1 cellular context compared by ENCODE assay signal in genomic region chr19:662962-663681, GRCh38.
A peak's percentile ranks its signal among the peaks of the same experiment; 100 is the strongest.
TF ChIP-seq lines count a peak whose summit lies in the region.

Gene RNF126, minus strand, starts transcription at chr19:663214. Its CDS starts 93 bp downstream, at chr19:663121.

TF ChIP-seq in HepG2, 621 proteins besides CTCF, POLR2A, EP300 and RAD21 (continued from another document and continues in another):
- TF ChIP-seq CENPBD1 (CRISPR knock-in tag; IDR thresholded peaks at IDR 0.05; ENCODE audit: borderline replicate concordance, low read depth): no peak
- no peak for TF ChIP-seq ZSCAN29 (CRISPR knock-in tag; conservative IDR thresholded peaks at IDR 0.05)
- no peak for TF ChIP-seq FOXP4 (CRISPR knock-in tag; IDR thresholded peaks at IDR 0.05)
- TF ChIP-seq ZNF232 (CRISPR knock-in tag; IDR thresholded peaks at IDR 0.05; ENCODE audit: borderline replicate concordance): peak; percentile 47; the same call in 1 of the 2 replicates
- no peak for TF ChIP-seq ZBTB7B (CRISPR knock-in tag; IDR thresholded peaks at IDR 0.05)
- TF ChIP-seq NFKBIZ (CRISPR knock-in tag; IDR thresholded peaks at IDR 0.05): no peak
- no peak for TF ChIP-seq MZF1 (CRISPR knock-in tag; IDR thresholded peaks at IDR 0.05; ENCODE audit: borderline replicate concordance)
- peak; percentile 47; the same call in 1 of the 2 replicates for TF ChIP-seq ATF2 (CRISPR knock-in tag; IDR thresholded peaks at IDR 0.05)
- no peak for TF ChIP-seq GPN1 (CRISPR knock-in tag; IDR thresholded peaks at IDR 0.05; ENCODE audit: borderline replicate concordance)
- 0 out of 2 replicates have a peak, but pooled peaks have one; percentile 33 for TF ChIP-seq MEF2D (CRISPR knock-in tag; IDR thresholded peaks at IDR 0.05)
- peak; percentile 44; the same call in 1 of the 2 replicates for TF ChIP-seq DRAP1 (CRISPR knock-in tag; IDR thresholded peaks at IDR 0.05)
- TF ChIP-seq ZNF460 (CRISPR knock-in tag; IDR thresholded peaks at IDR 0.05; ENCODE audit: borderline replicate concordance): peak; percentile 30; the same call in 1 of the 2 replicates
- no peak for TF ChIP-seq NCOR1 (IDR thresholded peaks at IDR 0.05; ENCODE audit: borderline replicate concordance, low read length)
- TF ChIP-seq ZNF18 (CRISPR knock-in tag; IDR thresholded peaks at IDR 0.05; ENCODE audit: insufficient replicate concordance): no peak
- peak; percentile 47; the same call in 1 of the 2 replicates for TF ChIP-seq PHF8 (CRISPR knock-in tag; IDR thresholded peaks at IDR 0.05)
- TF ChIP-seq PAX8 (CRISPR knock-in tag; IDR thresholded peaks at IDR 0.05; ENCODE audit: borderline replicate concordance): no peak
- TF ChIP-seq ZNF562 (CRISPR knock-in tag; IDR thresholded peaks at IDR 0.05; ENCODE audit: borderline replicate concordance): 0 out of 2 replicates have a peak, but pooled peaks have one; percentile 34
- no peak for TF ChIP-seq EZH2 (conservative IDR thresholded peaks at IDR 0.05; ENCODE audit: low read depth, low read length)
- no peak for TF ChIP-seq HNRNPL (IDR thresholded peaks at IDR 0.05; ENCODE audit: low read depth, low read length)
- TF ChIP-seq MTF2 (CRISPR knock-in tag; IDR thresholded peaks at IDR 0.05; ENCODE audit: borderline replicate concordance): no peak
- TF ChIP-seq BRCA1 (CRISPR knock-in tag; IDR thresholded peaks at IDR 0.05): no peak
- no peak for TF ChIP-seq HDAC2 (CRISPR knock-in tag; IDR thresholded peaks at IDR 0.05)
- TF ChIP-seq TAF15 (IDR thresholded peaks at IDR 0.05; ENCODE audit: low read depth, low read length, poor library complexity, severe bottlenecking): no peak
- no peak for TF ChIP-seq U2AF1 (optimal IDR thresholded peaks at IDR 0.05; ENCODE audit: low read depth, low read length)
- TF ChIP-seq KDM2A (CRISPR knock-in tag; IDR thresholded peaks at IDR 0.05; ENCODE audit: borderline replicate concordance, low read depth): peak; percentile 65; the same call in 1 of the 2 replicates
- no peak for TF ChIP-seq HNF4G (IDR thresholded peaks at IDR 0.05; ENCODE audit: borderline replicate concordance, low read depth, low read length)
- TF ChIP-seq HNF4G (CRISPR knock-in tag; IDR thresholded peaks at IDR 0.05; ENCODE audit: borderline replicate concordance, low read depth): peak; percentile 59; the same call in 1 of the 2 replicates
- TF ChIP-seq TOE1 (CRISPR knock-in tag; IDR thresholded peaks at IDR 0.05): no peak
- peak; percentile 80 for TF ChIP-seq ZNF687 (CRISPR knock-in tag; IDR thresholded peaks at IDR 0.05)
- TF ChIP-seq IKZF5 (CRISPR knock-in tag; IDR thresholded peaks at IDR 0.05): peak; percentile 57; the same call in 1 of the 2 replicates
- TF ChIP-seq HNF4A (CRISPR knock-in tag; IDR thresholded peaks at IDR 0.05): no peak; the same call in 1 of the 2 replicates
- no peak for TF ChIP-seq NFKB2 (CRISPR knock-in tag; IDR thresholded peaks at IDR 0.05; ENCODE audit: borderline replicate concordance)
- TF ChIP-seq ZBTB43 (CRISPR knock-in tag; conservative IDR thresholded peaks at IDR 0.05): 0 out of 2 replicates have a peak, but pooled peaks have one; percentile 18
- TF ChIP-seq SIX1 (CRISPR knock-in tag; IDR thresholded peaks at IDR 0.05; ENCODE audit: borderline replicate concordance): no peak
- no peak for TF ChIP-seq ATRX (CRISPR knock-in tag; IDR thresholded peaks at IDR 0.05; ENCODE audit: borderline replicate concordance)
- no peak for TF ChIP-seq PBX2 (CRISPR knock-in tag; IDR thresholded peaks at IDR 0.05)
- 0 out of 2 replicates have a peak, but pooled peaks have one; percentile 52 for TF ChIP-seq DR1 (CRISPR knock-in tag; IDR thresholded peaks at IDR 0.05)
- TF ChIP-seq MBNL3 (CRISPR knock-in tag; conservative IDR thresholded peaks at IDR 0.05): no peak
- no peak for TF ChIP-seq NFE2L1 (CRISPR knock-in tag; IDR thresholded peaks at IDR 0.05; ENCODE audit: borderline replicate concordance)
- no peak for TF ChIP-seq DNMT3B (CRISPR knock-in tag; conservative IDR thresholded peaks at IDR 0.05)
- TF ChIP-seq ZNF274 (CRISPR knock-in tag; IDR thresholded peaks at IDR 0.05): no peak
- TF ChIP-seq NKX3-1 (CRISPR knock-in tag; IDR thresholded peaks at IDR 0.05): no peak
- TF ChIP-seq PRDM10 (CRISPR knock-in tag; IDR thresholded peaks at IDR 0.05; ENCODE audit: low read depth): peak; percentile 34; the same call in 1 of the 2 replicates
- peak; percentile 59; the same call in 1 of the 2 replicates for TF ChIP-seq ATF7-NPFF (CRISPR knock-in tag; IDR thresholded peaks at IDR 0.05; ENCODE audit: low read depth)
- TF ChIP-seq KDM5A (IDR thresholded peaks at IDR 0.05; ENCODE audit: borderline replicate concordance, low read length): no peak
- TF ChIP-seq ZNF563 (CRISPR knock-in tag; IDR thresholded peaks at IDR 0.05): peak; percentile 79; the same call in 1 of the 2 replicates
- TF ChIP-seq ZNF619 (CRISPR knock-in tag; IDR thresholded peaks at IDR 0.05): no peak
- no peak; the same call in 1 of the 2 replicates for TF ChIP-seq FOXC1 (CRISPR knock-in tag; IDR thresholded peaks at IDR 0.05; ENCODE audit: borderline replicate concordance)
- no peak for TF ChIP-seq PHF21A (CRISPR knock-in tag; IDR thresholded peaks at IDR 0.05)
- TF ChIP-seq ZNF557 (CRISPR knock-in tag; IDR thresholded peaks at IDR 0.05): no peak
